27 cellular contexts compared by ENCODE assay signal in the genomic region with DNA sequence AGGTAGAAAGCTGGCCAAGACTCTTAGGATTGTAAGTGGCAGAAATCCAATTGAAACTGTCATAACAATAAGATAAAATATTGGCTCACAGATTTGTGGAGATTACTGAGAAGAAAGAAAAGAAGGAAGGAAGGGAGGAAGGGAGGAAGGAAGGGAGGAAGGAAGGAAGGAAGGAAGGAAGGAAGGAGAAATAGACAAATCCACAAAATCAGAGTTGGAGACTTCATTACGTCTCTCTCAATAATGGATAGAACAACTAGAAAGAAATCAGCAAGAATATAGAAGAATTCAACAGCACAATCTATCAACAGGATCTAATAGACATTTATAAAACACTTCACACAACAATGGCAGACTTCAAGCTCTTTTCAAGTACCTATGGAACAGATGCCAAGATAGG.
"Had no signal": no experiment of that assay in that cellular context is flagged by ENCODE, and none has a peak within 500 bp of the region (broad histone marks: within the 10 kb centered on the region; RNA-seq: fewer than 3 reads in every experiment).

No MANE protein-coding gene starts in this region.

- H3K9me3 ChIP-seq: body of pancreas, esophagus squamous epithelium, gastroesophageal sphincter, heart right ventricle had no signal

- H3K4me1 ChIP-seq: body of pancreas, esophagus squamous epithelium, gastroesophageal sphincter, heart right ventricle had no signal

- H3K27ac ChIP-seq: body of pancreas, epithelial cell of prostate, esophagus squamous epithelium, gastroesophageal sphincter, heart right ventricle, hepatocyte, VCaP had no signal

- DNase-seq: activated CD4-positive, alpha-beta memory T cell treated with anti-CD3 and anti-CD28 coated beads, Interleukin-2, amount 10 ng/mL, durations not matched to agents 7 days and 5 days; activated CD4-positive, alpha-beta T cell treated with anti-CD3 and anti-CD28 coated beads for 1 hour; activated CD4-positive, alpha-beta T cell treated with anti-CD3 and anti-CD28 coated beads for 4 hours; activated CD4-positive, alpha-beta T cell treated with anti-CD3 and anti-CD28 coated beads, Interleukin-2, amount 10 ng/mL, durations not matched to agents 7 days and 5 days; activated CD4-positive, alpha-beta T cell treated with anti-CD3 and anti-CD28 coated beads, Interleukin-2, amount 50 U/mL, for 4 hours; activated CD8-positive, alpha-beta memory T cell treated with anti-CD3 and anti-CD28 coated beads, Interleukin-2, amount 50 U/mL, for 48 hours; activated gamma-delta T cell; activated naive CD4-positive, alpha-beta T cell; activated naive CD4-positive, alpha-beta T cell treated with anti-CD3 and anti-CD28 coated beads, Interleukin-2, amount 10 ng/mL, durations not matched to agents 7 days and 5 days; activated T-cell treated with anti-CD3 and anti-CD28 coated beads for 4 hours; activated T-cell treated with anti-CD3 and anti-CD28 coated beads, Interleukin-2, amount 50 U/mL, for 24 hours; activated T-cell treated with anti-CD3 and anti-CD28 coated beads, Interleukin-2, amount 50 U/mL, for 72 hours; amniotic stem cell; anterior cingulate cortex; body of pancreas; caudate nucleus; cortex of kidney; effector CD8-positive, alpha-beta T cell; esophagus squamous epithelium; foreskin melanocyte; heart right ventricle; T-helper 17 cell; T1000 had no signal

- H3K36me3 ChIP-seq: esophagus squamous epithelium, gastroesophageal sphincter, heart right ventricle had no signal

- H3K4me3 ChIP-seq: body of pancreas, esophagus squamous epithelium, gastroesophageal sphincter, heart right ventricle, hepatocyte had no signal
